31 cellular contexts compared by ENCODE assay signal in the genomic region with DNA sequence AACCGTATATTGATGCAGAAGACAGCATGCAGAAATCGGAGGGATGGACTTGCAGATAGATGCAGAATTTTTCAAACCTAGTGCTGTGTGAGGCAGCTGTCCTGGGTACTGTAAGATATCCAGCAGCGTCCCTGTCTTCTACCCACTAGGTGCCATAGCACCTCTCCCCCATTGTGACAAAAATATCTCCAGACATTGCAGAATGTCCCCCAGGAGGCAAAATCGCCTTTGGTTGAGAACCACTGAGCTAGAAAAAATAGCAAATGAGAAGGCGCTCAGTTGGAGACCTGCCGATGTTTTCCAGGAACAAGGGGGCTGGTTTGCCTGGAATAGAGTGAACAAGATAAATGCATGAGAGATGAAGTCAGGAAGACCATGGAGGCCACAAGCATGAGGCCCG.
"Had no signal": no experiment of that assay in that cellular context is flagged by ENCODE, and none has a peak within 500 bp of the region (broad histone marks: within the 10 kb centered on the region; RNA-seq: fewer than 3 reads in every experiment).

No MANE protein-coding gene starts in this region.

- H3K4me1 ChIP-seq: adrenal gland, breast epithelium had no signal

- DNase-seq: activated B cell treated with CpG ODN at 0.5 μM for 24 hours; activated CD4-positive, alpha-beta memory T cell treated with anti-CD3 and anti-CD28 coated beads for 36 hours; activated CD4-positive, alpha-beta T cell treated with anti-CD3 and anti-CD28 coated beads for 4 hours; activated CD4-positive, alpha-beta T cell treated with anti-CD3 and anti-CD28 coated beads, Interleukin-2, amount 10 ng/mL, durations not matched to agents 24 days and 14 days; activated CD4-positive, alpha-beta T cell treated with anti-CD3 and anti-CD28 coated beads, Interleukin-2, amount 50 U/mL, for 1 hour; activated CD4-positive, alpha-beta T cell treated with anti-CD3 and anti-CD28 coated beads, Interleukin-2, amount 50 U/mL, for 4 hours; activated CD4-positive, CD25-positive, alpha-beta regulatory T cell treated with anti-CD3 and anti-CD28 coated beads, Interleukin-2, amount 50 U/mL, for 72 hours; activated CD8-positive, alpha-beta memory T cell treated with anti-CD3 and anti-CD28 coated beads, Interleukin-2, amount 50 U/mL, for 4 hours; activated CD8-positive, alpha-beta T cell treated with anti-CD3 and anti-CD28 coated beads for 36 hours; activated effector memory CD4-positive, alpha-beta T cell treated with anti-CD3 and anti-CD28 coated beads, Interleukin-2, amount 50 U/mL, for 16 hours; activated gamma-delta T cell treated with Interleukin-2 at 50 U/mL for 16 hours; activated naive CD4-positive, alpha-beta T cell; activated naive CD4-positive, alpha-beta T cell treated with anti-CD3 and anti-CD28 coated beads for 36 hours; activated naive CD4-positive, alpha-beta T cell treated with anti-CD3 and anti-CD28 coated beads, Interleukin-2, amount 50 U/mL, for 16 hours; activated naive CD8-positive, alpha-beta T cell treated with anti-CD3 and anti-CD28 coated beads for 36 hours; activated T-cell treated with anti-CD3 and anti-CD28 coated beads for 4 hours; activated T-cell treated with anti-CD3 and anti-CD28 coated beads, Interleukin-2, amount 50 U/mL, for 1 hour; activated T-cell treated with anti-CD3 and anti-CD28 coated beads, Interleukin-2, amount 50 U/mL, for 4 hours; activated T-cell treated with anti-CD3 and anti-CD28 coated beads, Interleukin-2, amount 50 U/mL, for 72 hours; adrenal gland; amniotic stem cell; aorta; body of pancreas; brain microvascular endothelial cell; central memory CD4-positive, alpha-beta T cell; SW 1271; T-helper 1 cell; T-helper 2 cell; T-helper 9 cell had no signal

- H3K4me3 ChIP-seq: adrenal gland, body of pancreas, breast epithelium had no signal

- H3K36me3 ChIP-seq: adrenal gland, brain microvascular endothelial cell, breast epithelium had no signal

- H3K27me3 ChIP-seq: adrenal gland, body of pancreas, brain microvascular endothelial cell, breast epithelium had no signal

- H3K27ac ChIP-seq: adrenal gland, body of pancreas, brain microvascular endothelial cell, breast epithelium, VCaP had no signal

- H3K9me3 ChIP-seq: adrenal gland, body of pancreas, breast epithelium had no signal
